Comparison of ENCODE assay signal across 22 cellular contexts in genomic region chr17:1232786-1233185, GRCh38. TPM values are rescaled to one million over a fixed set of nuclear protein-coding genes. Genes with fewer than 3 reads are reported as not detected.
DNase-seq lines count a peak whose midpoint lies in the region; ATAC-seq and TF ChIP-seq lines count a peak whose summit lies in the region.
"Had no signal": no experiment of that assay in that cellular context is flagged by ENCODE, and none has a peak within 500 bp of the region (broad histone marks: within the 10 kb centered on the region; RNA-seq: fewer than 3 reads in every experiment).

No MANE protein-coding gene starts in this region.

- H3K9me3 ChIP-seq in PC-3 (ENCODE audit: low read length) (no peaks in the 10 kb centered on the region), A673 (ENCODE audit: low read depth, low read length, poor library complexity, severe bottlenecking) (no peaks in the 10 kb centered on the region)
- H3K9me3 ChIP-seq: gastrocnemius medialis, left lung, mucosa of descending colon, neutrophil had no signal

- POLR2A ChIA-PET in PC-3 (lab: Charles Lee; ENCODE audit: unreplicated experiment) (no interaction called here), A673 (lab: Charles Lee; ENCODE audit: low non-redundant PET) (no interaction called here)

- no peak overlapping the region for H3K27ac ChIP-seq in PC-3 (ENCODE audit: low read length)
- H3K27ac ChIP-seq in foreskin keratinocyte: no peak overlapping the region
- no peak overlapping the region for H3K27ac ChIP-seq in A673 (ENCODE audit: low read depth, low read length, poor library complexity, severe bottlenecking)
- H3K27ac ChIP-seq: gastrocnemius medialis, left lung, neutrophil, SK-N-MC, tibial nerve had no signal

- H3K9ac ChIP-seq in PC-3 (ENCODE audit: low read length): no peak overlapping the region

- H2AFZ ChIP-seq in PC-3 (ENCODE audit: low read length): no peak overlapping the region

- H3K4me1 ChIP-seq in PC-3 (ENCODE audit: insufficient read depth, low read length) (peaks cover 6% of the 10 kb centered on the region; the same call in 1 of the 2 replicates), foreskin keratinocyte (no peaks in the 10 kb centered on the region), A673 (ENCODE audit: insufficient read depth, low read length, poor library complexity, severe bottlenecking) (peaks cover 12% of the 10 kb centered on the region)

- intact Hi-C loops in PC-3 (cut with micrococcal nuclease) (no loop called here), A673 (cut with micrococcal nuclease; ENCODE audit: unreplicated experiment) (no loop called here)

- peak; percentile 31 for DNase-seq in A172 (ENCODE audit: low spot score)
- peak; percentile 69 for DNase-seq in EH (ENCODE audit: low read depth)
- DNase-seq in PC-3: peak; percentile 45
- peak; percentile 69 for DNase-seq in fibroblast of mammary gland (ENCODE audit: low read depth)
- DNase-seq in foreskin keratinocyte: no peak
- no peak for DNase-seq in effector CD8-positive, alpha-beta T cell (lab: John Stamatoyannopoulos, UW)
- no peak for DNase-seq in stimulated activated CD4-positive, alpha-beta T cell treated with anti-CD3 and anti-CD28 coated beads, Interleukin-15, amount 100 ng/mL, for 24 hours
- no peak for DNase-seq in A673 (ENCODE audit: low spot score)
- DNase-seq: activated naive CD8-positive, alpha-beta T cell treated with anti-CD3 and anti-CD28 coated beads, Interleukin-2, amount 10 ng/mL, durations not matched to agents 7 days and 5 days; caudate nucleus; gastrocnemius medialis; mucosa of descending colon; NCI-H1436 treated with DMSO at 0.1 percent for 48 hours; retina; stimulated activated naive CD4-positive, alpha-beta T cell treated with Interleukin-2 at 50 U/mL for 16 hours; T-helper 9 cell had no signal

- H3K9me2 ChIP-seq in PC-3 (replicated peaks; ENCODE audit: low read length): no peaks in the 10 kb centered on the region

- H3K4me2 ChIP-seq in PC-3 (ENCODE audit: low read length): peak overlapping the region; percentile 28; the same call in 1 of the 2 replicates

- H3K27me3 ChIP-seq in PC-3 (ENCODE audit: low read length) (peaks cover 7% of the 10 kb centered on the region), foreskin keratinocyte (peaks cover 49% of the 10 kb centered on the region), A673 (replicated peaks; ENCODE audit: insufficient read depth, low read depth, low read length, poor library complexity) (peaks cover 41% of the 10 kb centered on the region)

- H3K4me3 ChIP-seq in PC-3 (ENCODE audit: low read length) (no peak overlapping the region), fibroblast of mammary gland (ENCODE audit: control insufficient read depth, low read depth, low read length) (no peak overlapping the region), A673 (ENCODE audit: low read depth, low read length, poor library complexity, severe bottlenecking) (no peak overlapping the region)
- H3K4me3 ChIP-seq: gastrocnemius medialis, left lung, mucosa of descending colon, SK-N-MC, tibial nerve had no signal

- CTCF ChIA-PET in PC-3 (lab: Charles Lee) (no interaction called here), A673 (lab: Charles Lee) (no interaction called here)

- no peaks in the 10 kb centered on the region for H3K79me2 ChIP-seq in PC-3 (ENCODE audit: low read length)

- no TSS peak for BruUV-seq in PC-3 (replicated peaks; lab: Mats Ljungman, UMichigan)
- no TSS peak for BruUV-seq in A673 (replicated peaks; lab: Mats Ljungman, UMichigan)

- ATAC-seq in PC-3 (peak; percentile 74), foreskin keratinocyte (no peak)
- ATAC-seq: activated CD4-positive, CD25-positive, alpha-beta regulatory T cell treated with anti-CD3 and anti-CD28 coated beads, Interleukin-2, amount 50 U/mL, for 24 hours; gastrocnemius medialis; left lung; mucosa of descending colon had no signal

- TF ChIP-seq CTCF in PC-3 (conservative IDR thresholded peaks at IDR 0.05; ENCODE audit: low read depth, low read length): no peak
- TF ChIP-seq CTCF in fibroblast of mammary gland (conservative IDR thresholded peaks at IDR 0.05; ENCODE audit: control insufficient read depth, insufficient read depth, low read depth, low read length): no peak
- TF ChIP-seq CTCF in foreskin keratinocyte (conservative IDR thresholded peaks at IDR 0.05): no peak
- TF ChIP-seq CTCF in A673 (conservative IDR thresholded peaks at IDR 0.05; ENCODE audit: low read depth, low read length): no peak

- H4K20me1 ChIP-seq in PC-3 (ENCODE audit: low read length): no peaks in the 10 kb centered on the region

- no peaks in the 10 kb centered on the region for H3F3A ChIP-seq in PC-3 (ENCODE audit: low read length, unreplicated experiment)

- H3K36me3 ChIP-seq in PC-3 (ENCODE audit: low read depth, low read length) (no peaks in the 10 kb centered on the region), A673 (ENCODE audit: insufficient read depth, low read length, poor library complexity, severe bottlenecking) (no peaks in the 10 kb centered on the region)
- H3K36me3 ChIP-seq: gastrocnemius medialis, left lung, neutrophil, tibial nerve had no signal

RNA-seq across cellular contexts. Expression of gene BHLHA9, which starts 37.5 kb away (rescaled TPM):
- total RNA-seq in A172 (2014; rRNA removed; shearing (Covaris generic)): not detected in 2 replicates
- not detected in 2 replicates for total RNA-seq in PC-3 (2014; rRNA removed)
- total RNA-seq in foreskin keratinocyte: not detected in 2 replicates
- not detected in 2 replicates for polyA plus RNA-seq in foreskin keratinocyte
- not detected in 2 replicates for total RNA-seq in A673 (2021)
- total RNA-seq: activated naive CD8-positive, alpha-beta T cell treated with anti-CD3 and anti-CD28 coated beads, Interleukin-2, amount 10 ng/mL, durations not matched to agents 7 days and 5 days; activated T-helper 1 cell treated with anti-CD3 and anti-CD28 coated beads, Interleukin-12 subunit alpha, Interleukin-12 subunit beta, Interleukin-2, Interleukin-4 antibody, amounts not matched to agents 30 ng/mL and 10 ng/mL and 1 ng/mL, durations not matched to agents 14 hours and 24 hours and 36 hours; gastrocnemius medialis; left lung; mucosa of descending colon; tibial nerve had no signal

RNA-seq across cellular contexts. Expression of gene TRARG1, which starts 46.7 kb away (rescaled TPM):
- not detected in 2 replicates for total RNA-seq in A172 (2014; rRNA removed; shearing (Covaris generic))
- total RNA-seq in PC-3 (2014; rRNA removed) (not detected in 2 replicates), foreskin keratinocyte (not detected in 2 replicates), A673 (2021) (not detected in 2 replicates)
- not detected in 2 replicates for polyA plus RNA-seq in foreskin keratinocyte
- total RNA-seq: left lung had no signal

RNA-seq across cellular contexts. Expression of gene ABR, which starts 53.0 kb away (rescaled TPM):
- 44.7 and 66.9 TPM in 2 replicates for total RNA-seq in A172 (2014; rRNA removed; shearing (Covaris generic))
- total RNA-seq in PC-3 (2014; rRNA removed) (35.4 and 58.5 TPM in 2 replicates), foreskin keratinocyte (41.3 and 60.1 TPM in 2 replicates), A673 (2021) (47.6 and 67.9 TPM in 2 replicates)
- polyA plus RNA-seq in foreskin keratinocyte: 23.1 and 31.7 TPM in 2 replicates

Comparison
In these comparisons a context has a peak if more than half of its experiments do, and no peak if none do; other contexts are left out.
1. DNase-seq: peak in A172 (single experiment), EH (single experiment), PC-3 (single experiment) and fibroblast of mammary gland (single experiment); none in foreskin keratinocyte (0 of 2), effector CD8-positive, alpha-beta T cell (single experiment), stimulated activated CD4-positive, alpha-beta T cell treated with anti-CD3 and anti-CD28 coated beads, Interleukin-15, amount 100 ng/mL, for 24 hours (single experiment) and A673 (single experiment).